ENCODE assay signal across 15 cellular contexts in genomic region chr16:75624921-75625334, GRCh38. TPM values are rescaled to one million over a fixed set of nuclear protein-coding genes. Genes with fewer than 3 reads are reported as not detected.
DNase-seq lines count a peak whose midpoint lies in the region; ATAC-seq, FAIRE-seq and TF ChIP-seq lines count a peak whose summit lies in the region.
"Had no signal": no experiment of that assay in that cellular context is flagged by ENCODE, and none has a peak within 500 bp of the region (broad histone marks: within the 10 kb centered on the region; RNA-seq: fewer than 3 reads in every experiment).

No MANE protein-coding gene starts in this region.

- CTCF ChIA-PET in HepG2 (lab: Yijun Ruan, JAX; ENCODE audit: low intra/inter-chr PET ratio, low total read pairs) (no interaction called here), HEK293T (lab: Yijun Ruan, JAX) (no interaction called here)

- H3K4me2 ChIP-seq in HepG2 (ENCODE audit: low read depth, low read length) (no peak overlapping the region), fibroblast of lung (ENCODE audit: extremely low read depth, insufficient read depth, low read length) (no peak overlapping the region)

- H3K9ac ChIP-seq in HepG2 (ENCODE audit: insufficient read depth, low read depth, low read length) (no peak overlapping the region), fibroblast of lung (ENCODE audit: insufficient read depth, low read length) (no peak overlapping the region)

- BruUV-seq in HepG2 (replicated peaks; lab: Mats Ljungman, UMichigan) = no TSS peak

- TF ChIP-seq EP300 in HepG2 (IDR thresholded peaks at IDR 0.05; ENCODE audit: low read depth in 2 of 2, low read length in 2 of 2) (no peak), HepG2 (CRISPR knock-in tag; IDR thresholded peaks at IDR 0.05; ENCODE audit: borderline replicate concordance) (no peak)

- TF ChIP-seq RAD21 in HepG2 (CRISPR knock-in tag; IDR thresholded peaks at IDR 0.05) = no peak

- H2AFZ ChIP-seq in HepG2 (ENCODE audit: low read length) (no peak overlapping the region), fibroblast of lung (ENCODE audit: low read length) (no peak overlapping the region)

- DNase-seq in HepG2 (ENCODE audit: low spot score) = peak; percentile 41
- no peak for DNase-seq in right lobe of liver
- DNase-seq in RPMI7951 (ENCODE audit: low read depth) = peak; percentile 34
- peak; percentile 23 to 68 for DNase-seq in fibroblast of lung (ENCODE audit: low read depth in 2 of 2)
- DNase-seq in HEK293T (ENCODE audit: extremely low spot score) = no peak
- DNase-seq in NCI-H1417 treated with DMSO at 0.1 percent for 48 hours (lab: John Stamatoyannopoulos, UW) = no peak
- no peak for DNase-seq in NCI-H2081 (lab: John Stamatoyannopoulos, UW)
- DNase-seq: activated T-cell treated with anti-CD3 and anti-CD28 coated beads, Interleukin-2, amount 50 U/mL, for 1 hour; dermis blood vessel endothelial cell; MG63; NCI-H526 had no signal

- H3K4me3 ChIP-seq in HepG2 (replicated peaks in 1 of 3; ENCODE audit: insufficient read depth in 1 of 3, low read depth in 2 of 3, low read length in 3 of 3) (no peak overlapping the region), right lobe of liver (no peak overlapping the region), fibroblast of lung (replicated peaks in 1 of 4; ENCODE audit: control extremely low read depth in 1 of 4, insufficient read depth in 1 of 4, low read depth in 3 of 4, low read length in 4 of 4) (no peak overlapping the region)
- H3K4me3 ChIP-seq: MG63 had no signal

- H4K20me1 ChIP-seq in HepG2 (ENCODE audit: insufficient read depth, low read length) (no peaks in the 10 kb centered on the region), fibroblast of lung (ENCODE audit: control insufficient read depth, extremely low read depth, insufficient read depth, low read length) (no peaks in the 10 kb centered on the region)

- H3K27ac ChIP-seq in HepG2 (ENCODE audit: extremely low read length, insufficient read depth, low read length) (no peak overlapping the region), right lobe of liver (no peak overlapping the region), fibroblast of lung (ENCODE audit: insufficient read depth, low read length) (no peak overlapping the region)
- H3K27ac ChIP-seq: C4-2B had no signal

- ATAC-seq in HepG2 (no peak), right lobe of liver (no peak), GM18870 (IDR thresholded peaks at IDR 0.05; ENCODE audit: unreplicated experiment) (no peak)

- no peaks in the 10 kb centered on the region; a peak in 1 of 5 replicates for H3K27me3 ChIP-seq in HepG2 (ENCODE audit: control insufficient read depth in 1 of 2, insufficient read depth in 2 of 2, low read length in 2 of 2)
- no peaks in the 10 kb centered on the region for H3K27me3 ChIP-seq in right lobe of liver
- H3K27me3 ChIP-seq in fibroblast of lung (ENCODE audit: control insufficient read depth, insufficient read depth, low read length) = no peaks in the 10 kb centered on the region
- H3K27me3 ChIP-seq: MG63 had no signal

- H3K9me3 ChIP-seq in HepG2 (ENCODE audit: low read length) (no peaks in the 10 kb centered on the region), right lobe of liver (no peaks in the 10 kb centered on the region), fibroblast of lung (ENCODE audit: control insufficient read depth, insufficient read depth, low read depth, low read length) (no peaks in the 10 kb centered on the region)
- H3K9me3 ChIP-seq: MG63 had no signal

- peaks cover 19 to 40% of the 10 kb centered on the region in 2 experiments for H3K36me3 ChIP-seq in HepG2 (replicated peaks in 1 of 2; ENCODE audit: control insufficient read depth in 1 of 2, insufficient read depth in 2 of 2, low read length in 2 of 2)
- H3K36me3 ChIP-seq in right lobe of liver = peaks cover 2 to 42% (median 14%) of the 10 kb centered on the region in 4 donors
- H3K36me3 ChIP-seq in fibroblast of lung (ENCODE audit: control insufficient read depth, insufficient read depth, low read length) = peaks cover 15% of the 10 kb centered on the region

- H3K79me2 ChIP-seq in HepG2 (ENCODE audit: insufficient read depth, low read length) = peaks cover 7% of the 10 kb centered on the region
- peaks cover 5% of the 10 kb centered on the region for H3K79me2 ChIP-seq in fibroblast of lung (ENCODE audit: control insufficient read depth, insufficient read depth, low read length)

- H3K4me1 ChIP-seq in HepG2 (ENCODE audit: insufficient read depth, low read length) (peaks cover 34% of the 10 kb centered on the region), right lobe of liver (peaks cover 0 to 11% (median 4%) of the 10 kb centered on the region in 4 donors), fibroblast of lung (ENCODE audit: control insufficient read depth, extremely low read depth, insufficient read depth, low read length) (peaks cover 4% of the 10 kb centered on the region)

- TF ChIP-seq POLR2A in HepG2 (IDR thresholded peaks at IDR 0.05; ENCODE audit: insufficient read depth in 1 of 2, low read depth in 2 of 2, low read length in 2 of 2) (no peak), right lobe of liver (IDR thresholded peaks at IDR 0.05) (no peak)

- intact Hi-C loops in HepG2 (cut with micrococcal nuclease; ENCODE audit: unreplicated experiment) = loop anchor here (5.0 kb wide), 1 partner anchor 68 kb away; the partner anchor contains the start of gene TMEM231
- intact Hi-C loops in right lobe of liver (cut with DNase I) = no loop called here

- TF ChIP-seq CTCF in HepG2 (CRISPR knock-in tag; IDR thresholded peaks at IDR 0.05) (no peak), right lobe of liver (IDR thresholded peaks at IDR 0.05) (no peak), fibroblast of lung (conservative IDR thresholded peaks at IDR 0.05 in 1 of 2, IDR thresholded peaks at IDR 0.05 in 1 of 2; ENCODE audit: low read depth in 1 of 2, low read length in 2 of 2) (no peak)

- WGBS in HepG2 (ENCODE audit: low lambda C conversion rate) = 86% methylated on average over 4 of the region's 4 CpGs
- WGBS in right lobe of liver (ENCODE audit: insufficient coverage, low coverage, low lambda C conversion rate, missing lambda C conversion rate) = 72% methylated on average over 4 of the region's 4 CpGs

- POLR2A ChIA-PET in HepG2 (lab: Yijun Ruan, JAX) = no interaction called here
- POLR2A ChIA-PET in HEK293T (lab: Yijun Ruan, JAX) = no interaction called here

- in situ Hi-C loops in HepG2 (cut with HindIII; ENCODE audit: extremely low pct_ligation_motif_present, low pct_unique_long_range_greater_than_20kb) = no loop called here

- no peak for FAIRE-seq in HepG2 (lab: Jason Lieb, UNC)
- FAIRE-seq: GM12891 had no signal

RNA-seq across cellular contexts. Expression of gene ADAT1, which starts 1.8 kb away (rescaled TPM):
- total RNA-seq in HepG2 (2016; rRNA removed; fragmentation: Illumina TruSeq; extraction: Trizol) = 40.8 and 50.7 TPM in 2 replicates
- 13.1 and 19.3 TPM in 2 replicates for total RNA-seq in HepG2 (2016; cell fraction: cytosol; rRNA removed; fragmentation: Illumina TruSeq; extraction: Trizol; ENCODE audit: low read depth)
- 36.9 and 42.7 TPM in 2 replicates for total RNA-seq in HepG2 (2016; cell fraction: insoluble cytoplasmic fraction; rRNA removed; fragmentation: Illumina TruSeq; extraction: Trizol)
- 27.3 and 35.6 TPM in 2 replicates for total RNA-seq in HepG2 (2016; cell fraction: membrane; rRNA removed; fragmentation: Illumina TruSeq; extraction: Trizol)
- total RNA-seq in HepG2 (2016; cell fraction: nucleus; rRNA removed; fragmentation: Illumina TruSeq; extraction: Trizol) = 52.6 and 53.3 TPM in 2 replicates
- polyA plus RNA-seq in HepG2 (2011; rRNA removed) = 15.5 and 18.4 TPM in 2 replicates
- polyA plus RNA-seq in HepG2 (2011; cell fraction: cytosol; rRNA removed) = 12.6 and 18.0 TPM in 2 replicates
- polyA plus RNA-seq in HepG2 (2011; cell fraction: nucleus; rRNA removed) = 16.4 and 28.9 TPM in 2 replicates
- polyA plus RNA-seq in HepG2 (2012) = 15.1 and 16.1 TPM in 2 replicates
- polyA plus RNA-seq in HepG2 (2016; cell fraction: cytosol; fragmentation: Illumina TruSeq; extraction: Trizol; ENCODE audit: low read depth) = 3.0 and 3.6 TPM in 2 replicates
- 29.9 and 30.3 TPM in 2 replicates for polyA plus RNA-seq in HepG2 (2016; cell fraction: insoluble cytoplasmic fraction; fragmentation: Illumina TruSeq; extraction: Trizol; ENCODE audit: low read depth)
- polyA plus RNA-seq in HepG2 (2016; cell fraction: membrane; fragmentation: Illumina TruSeq; extraction: Trizol; ENCODE audit: low read depth) = 11.9 and 13.6 TPM in 2 replicates
- 56.7 and 65.5 TPM in 2 replicates for polyA plus RNA-seq in HepG2 (2016; cell fraction: nucleus; fragmentation: Illumina TruSeq; extraction: Trizol; ENCODE audit: insufficient read depth, low read depth)
- 23.3 and 62.1 TPM in 2 replicates for polyA minus RNA-seq in HepG2 (2011; rRNA and poly(A)+ RNA removed; ENCODE audit: low replicate concordance)
- polyA minus RNA-seq in HepG2 (2011; cell fraction: cytosol; rRNA and poly(A)+ RNA removed) = 12.8 and 13.9 TPM in 2 replicates
- 32.4 and 41.4 TPM in 2 replicates for polyA minus RNA-seq in HepG2 (2011; cell fraction: nucleus; rRNA and poly(A)+ RNA removed)
- 10 to 100 TPM; 17.7 to 29.7 (median 20.7) TPM for total RNA-seq in right lobe of liver
- total RNA-seq in RPMI7951 (2014; rRNA removed; shearing (Covaris generic)) = 47.1 and 52.0 TPM in 2 replicates
- 47.8 and 50.4 TPM in 2 replicates for total RNA-seq in fibroblast of lung
- polyA plus RNA-seq in fibroblast of lung = 32.1 and 36.2 TPM in 2 replicates
- 28.9 and 29.9 TPM in 2 replicates for polyA plus RNA-seq in fibroblast of lung (2012)
- polyA minus RNA-seq in fibroblast of lung (ENCODE audit: low replicate concordance) = 25.2 and 28.9 TPM in 2 replicates

RNA-seq across cellular contexts. Expression of gene KARS1, which starts 22.5 kb away (rescaled TPM):
- 276 and 379 TPM in 2 replicates for total RNA-seq in HepG2 (2016; rRNA removed; fragmentation: Illumina TruSeq; extraction: Trizol)
- 95.8 and 98.0 TPM in 2 replicates for total RNA-seq in HepG2 (2016; cell fraction: cytosol; rRNA removed; fragmentation: Illumina TruSeq; extraction: Trizol; ENCODE audit: low read depth)
- total RNA-seq in HepG2 (2016; cell fraction: insoluble cytoplasmic fraction; rRNA removed; fragmentation: Illumina TruSeq; extraction: Trizol) = 278 and 398 TPM in 2 replicates
- 157 and 166 TPM in 2 replicates for total RNA-seq in HepG2 (2016; cell fraction: membrane; rRNA removed; fragmentation: Illumina TruSeq; extraction: Trizol)
- total RNA-seq in HepG2 (2016; cell fraction: nucleus; rRNA removed; fragmentation: Illumina TruSeq; extraction: Trizol) = 113 and 115 TPM in 2 replicates
- 111 and 141 TPM in 2 replicates for polyA plus RNA-seq in HepG2 (2011; rRNA removed)
- 112 and 133 TPM in 2 replicates for polyA plus RNA-seq in HepG2 (2011; cell fraction: cytosol; rRNA removed)
- polyA plus RNA-seq in HepG2 (2011; cell fraction: nucleus; rRNA removed) = 47.2 and 50.5 TPM in 2 replicates
- 147 and 191 TPM in 2 replicates for polyA plus RNA-seq in HepG2 (2012)
- 70.1 and 76.3 TPM in 2 replicates for polyA plus RNA-seq in HepG2 (2016; cell fraction: cytosol; fragmentation: Illumina TruSeq; extraction: Trizol; ENCODE audit: low read depth)
- polyA plus RNA-seq in HepG2 (2016; cell fraction: insoluble cytoplasmic fraction; fragmentation: Illumina TruSeq; extraction: Trizol; ENCODE audit: low read depth) = 373 and 381 TPM in 2 replicates
- 126 and 136 TPM in 2 replicates for polyA plus RNA-seq in HepG2 (2016; cell fraction: membrane; fragmentation: Illumina TruSeq; extraction: Trizol; ENCODE audit: low read depth)
- 131 and 143 TPM in 2 replicates for polyA plus RNA-seq in HepG2 (2016; cell fraction: nucleus; fragmentation: Illumina TruSeq; extraction: Trizol; ENCODE audit: insufficient read depth, low read depth)
- 97.4 and 136 TPM in 2 replicates for polyA minus RNA-seq in HepG2 (2011; rRNA and poly(A)+ RNA removed; ENCODE audit: low replicate concordance)
- 71.7 and 75.4 TPM in 2 replicates for polyA minus RNA-seq in HepG2 (2011; cell fraction: cytosol; rRNA and poly(A)+ RNA removed)
- 102 and 113 TPM in 2 replicates for polyA minus RNA-seq in HepG2 (2011; cell fraction: nucleus; rRNA and poly(A)+ RNA removed)
- total RNA-seq in right lobe of liver = 10 to 100 TPM; 40.0 to 85.0 (median 53.8) TPM
- total RNA-seq in RPMI7951 (2014; rRNA removed; shearing (Covaris generic)) = 150 and 166 TPM in 2 replicates
- 126 and 146 TPM in 2 replicates for total RNA-seq in fibroblast of lung
- 148 and 185 TPM in 2 replicates for polyA plus RNA-seq in fibroblast of lung
- polyA plus RNA-seq in fibroblast of lung (2012) = 116 and 143 TPM in 2 replicates
- 52.0 and 73.3 TPM in 2 replicates for polyA minus RNA-seq in fibroblast of lung (ENCODE audit: low replicate concordance)

RNA-seq across cellular contexts. Expression of gene TERF2IP, which starts 22.6 kb away (rescaled TPM):
- 50.2 and 53.1 TPM in 2 replicates for total RNA-seq in HepG2 (2016; rRNA removed; fragmentation: Illumina TruSeq; extraction: Trizol)
- total RNA-seq in HepG2 (2016; cell fraction: cytosol; rRNA removed; fragmentation: Illumina TruSeq; extraction: Trizol; ENCODE audit: low read depth) = 4.5 and 5.6 TPM in 2 replicates
- 47.0 and 50.4 TPM in 2 replicates for total RNA-seq in HepG2 (2016; cell fraction: insoluble cytoplasmic fraction; rRNA removed; fragmentation: Illumina TruSeq; extraction: Trizol)
- total RNA-seq in HepG2 (2016; cell fraction: membrane; rRNA removed; fragmentation: Illumina TruSeq; extraction: Trizol) = 15.4 and 16.3 TPM in 2 replicates
- 22.0 and 25.2 TPM in 2 replicates for total RNA-seq in HepG2 (2016; cell fraction: nucleus; rRNA removed; fragmentation: Illumina TruSeq; extraction: Trizol)
- polyA plus RNA-seq in HepG2 (2011; rRNA removed) = 22.5 and 26.4 TPM in 2 replicates
- 20.9 and 23.4 TPM in 2 replicates for polyA plus RNA-seq in HepG2 (2011; cell fraction: cytosol; rRNA removed)
- polyA plus RNA-seq in HepG2 (2011; cell fraction: nucleus; rRNA removed) = 16.9 and 23.8 TPM in 2 replicates
- polyA plus RNA-seq in HepG2 (2012) = 51.0 and 52.3 TPM in 2 replicates
- 4.3 and 4.4 TPM in 2 replicates for polyA plus RNA-seq in HepG2 (2016; cell fraction: cytosol; fragmentation: Illumina TruSeq; extraction: Trizol; ENCODE audit: low read depth)
- 59.2 and 60.0 TPM in 2 replicates for polyA plus RNA-seq in HepG2 (2016; cell fraction: insoluble cytoplasmic fraction; fragmentation: Illumina TruSeq; extraction: Trizol; ENCODE audit: low read depth)
- 10.4 and 10.7 TPM in 2 replicates for polyA plus RNA-seq in HepG2 (2016; cell fraction: membrane; fragmentation: Illumina TruSeq; extraction: Trizol; ENCODE audit: low read depth)
- 40.1 and 43.8 TPM in 2 replicates for polyA plus RNA-seq in HepG2 (2016; cell fraction: nucleus; fragmentation: Illumina TruSeq; extraction: Trizol; ENCODE audit: insufficient read depth, low read depth)
- polyA minus RNA-seq in HepG2 (2011; rRNA and poly(A)+ RNA removed; ENCODE audit: low replicate concordance) = 7.3 and 15.7 TPM in 2 replicates
- 20.4 and 22.3 TPM in 2 replicates for polyA minus RNA-seq in HepG2 (2011; cell fraction: cytosol; rRNA and poly(A)+ RNA removed)
- 20.6 and 21.0 TPM in 2 replicates for polyA minus RNA-seq in HepG2 (2011; cell fraction: nucleus; rRNA and poly(A)+ RNA removed)
- total RNA-seq in right lobe of liver = 10 to 100 TPM; 16.0 to 25.1 (median 23.2) TPM
- total RNA-seq in RPMI7951 (2014; rRNA removed; shearing (Covaris generic)) = 41.8 and 42.8 TPM in 2 replicates
- total RNA-seq in fibroblast of lung = 46.0 and 54.7 TPM in 2 replicates
- polyA plus RNA-seq in fibroblast of lung = 41.2 and 47.5 TPM in 2 replicates
- polyA plus RNA-seq in fibroblast of lung (2012) = 40.6 and 45.2 TPM in 2 replicates
- 1.5 and 4.5 TPM in 2 replicates for polyA minus RNA-seq in fibroblast of lung (ENCODE audit: low replicate concordance)

RNA-seq across cellular contexts. Expression of gene CPHXL2, which starts 51.9 kb away (rescaled TPM):
- total RNA-seq in HepG2 (2016; rRNA removed; fragmentation: Illumina TruSeq; extraction: Trizol) (not detected in 2 replicates), right lobe of liver (not detected), fibroblast of lung (not detected in 2 replicates)
- total RNA-seq in HepG2 (2016; cell fraction: cytosol; rRNA removed; fragmentation: Illumina TruSeq; extraction: Trizol; ENCODE audit: low read depth) = not detected in 2 replicates
- total RNA-seq in HepG2 (2016; cell fraction: insoluble cytoplasmic fraction; rRNA removed; fragmentation: Illumina TruSeq; extraction: Trizol) = not detected in 2 replicates
- not detected in 2 replicates for total RNA-seq in HepG2 (2016; cell fraction: membrane; rRNA removed; fragmentation: Illumina TruSeq; extraction: Trizol)
- total RNA-seq in HepG2 (2016; cell fraction: nucleus; rRNA removed; fragmentation: Illumina TruSeq; extraction: Trizol) = not detected in 2 replicates
- polyA plus RNA-seq in HepG2 (2011; rRNA removed) (not detected in 2 replicates), fibroblast of lung (not detected in 2 replicates)
- polyA plus RNA-seq in HepG2 (2011; cell fraction: cytosol; rRNA removed) = not detected in 2 replicates
- not detected in 2 replicates for polyA plus RNA-seq in HepG2 (2011; cell fraction: nucleus; rRNA removed)
- not detected in 2 replicates for polyA plus RNA-seq in HepG2 (2012)
- polyA plus RNA-seq in HepG2 (2016; cell fraction: cytosol; fragmentation: Illumina TruSeq; extraction: Trizol; ENCODE audit: low read depth) = not detected in 2 replicates
- polyA plus RNA-seq in HepG2 (2016; cell fraction: insoluble cytoplasmic fraction; fragmentation: Illumina TruSeq; extraction: Trizol; ENCODE audit: low read depth) = not detected in 2 replicates
- not detected in 2 replicates for polyA plus RNA-seq in HepG2 (2016; cell fraction: membrane; fragmentation: Illumina TruSeq; extraction: Trizol; ENCODE audit: low read depth)
- polyA plus RNA-seq in HepG2 (2016; cell fraction: nucleus; fragmentation: Illumina TruSeq; extraction: Trizol; ENCODE audit: insufficient read depth, low read depth) = not detected in 2 replicates
- polyA minus RNA-seq in HepG2 (2011; rRNA and poly(A)+ RNA removed; ENCODE audit: low replicate concordance) = not detected in 2 replicates
- not detected in 2 replicates for polyA minus RNA-seq in HepG2 (2011; cell fraction: cytosol; rRNA and poly(A)+ RNA removed)
- polyA minus RNA-seq in HepG2 (2011; cell fraction: nucleus; rRNA and poly(A)+ RNA removed) = not detected in 2 replicates
- total RNA-seq in RPMI7951 (2014; rRNA removed; shearing (Covaris generic)) = not detected in 2 replicates
- polyA plus RNA-seq in fibroblast of lung (2012) = not detected in 2 replicates
- polyA minus RNA-seq in fibroblast of lung (ENCODE audit: low replicate concordance) = not detected in 2 replicates
- total RNA-seq: dermis blood vessel endothelial cell; T-helper 1 cell treated with Interleukin-12 subunit alpha and Interleukin-12 subunit beta and Interleukin-4 antibody, amounts not matched to agents 30 ng/mL and 1 ng/mL, for 36 hours had no signal

RNA-seq across cellular contexts. Expression of gene GABARAPL2, which starts 58.7 kb away (rescaled TPM):
- 76.4 and 82.4 TPM in 2 replicates for total RNA-seq in HepG2 (2016; rRNA removed; fragmentation: Illumina TruSeq; extraction: Trizol)
- 25.3 and 25.9 TPM in 2 replicates for total RNA-seq in HepG2 (2016; cell fraction: cytosol; rRNA removed; fragmentation: Illumina TruSeq; extraction: Trizol; ENCODE audit: low read depth)
- total RNA-seq in HepG2 (2016; cell fraction: insoluble cytoplasmic fraction; rRNA removed; fragmentation: Illumina TruSeq; extraction: Trizol) = 72.8 and 81.6 TPM in 2 replicates
- 40.7 and 44.8 TPM in 2 replicates for total RNA-seq in HepG2 (2016; cell fraction: membrane; rRNA removed; fragmentation: Illumina TruSeq; extraction: Trizol)
- total RNA-seq in HepG2 (2016; cell fraction: nucleus; rRNA removed; fragmentation: Illumina TruSeq; extraction: Trizol) = 37.2 and 37.9 TPM in 2 replicates
- 68.4 and 83.0 TPM in 2 replicates for polyA plus RNA-seq in HepG2 (2011; rRNA removed)
- polyA plus RNA-seq in HepG2 (2011; cell fraction: cytosol; rRNA removed) = 91.5 and 99.2 TPM in 2 replicates
- polyA plus RNA-seq in HepG2 (2011; cell fraction: nucleus; rRNA removed) = 31.2 and 42.4 TPM in 2 replicates
- polyA plus RNA-seq in HepG2 (2012) = 103 and 127 TPM in 2 replicates
- 30.1 and 37.1 TPM in 2 replicates for polyA plus RNA-seq in HepG2 (2016; cell fraction: cytosol; fragmentation: Illumina TruSeq; extraction: Trizol; ENCODE audit: low read depth)
- 109 and 111 TPM in 2 replicates for polyA plus RNA-seq in HepG2 (2016; cell fraction: insoluble cytoplasmic fraction; fragmentation: Illumina TruSeq; extraction: Trizol; ENCODE audit: low read depth)
- polyA plus RNA-seq in HepG2 (2016; cell fraction: membrane; fragmentation: Illumina TruSeq; extraction: Trizol; ENCODE audit: low read depth) = 35.7 and 43.9 TPM in 2 replicates
- 65.5 and 77.4 TPM in 2 replicates for polyA plus RNA-seq in HepG2 (2016; cell fraction: nucleus; fragmentation: Illumina TruSeq; extraction: Trizol; ENCODE audit: insufficient read depth, low read depth)
- polyA minus RNA-seq in HepG2 (2011; rRNA and poly(A)+ RNA removed; ENCODE audit: low replicate concordance) = 12.0 and 14.3 TPM in 2 replicates
- polyA minus RNA-seq in HepG2 (2011; cell fraction: cytosol; rRNA and poly(A)+ RNA removed) = 26.7 and 35.4 TPM in 2 replicates
- polyA minus RNA-seq in HepG2 (2011; cell fraction: nucleus; rRNA and poly(A)+ RNA removed) = 20.6 and 27.5 TPM in 2 replicates
- 10 to 100 TPM; 33.4 to 46.5 (median 42.4) TPM for total RNA-seq in right lobe of liver
- 64.3 and 64.6 TPM in 2 replicates for total RNA-seq in RPMI7951 (2014; rRNA removed; shearing (Covaris generic))
- total RNA-seq in fibroblast of lung = 28.2 and 37.3 TPM in 2 replicates
- polyA plus RNA-seq in fibroblast of lung = 116 and 159 TPM in 2 replicates
- 112 and 127 TPM in 2 replicates for polyA plus RNA-seq in fibroblast of lung (2012)
- 3.8 and 8.1 TPM in 2 replicates for polyA minus RNA-seq in fibroblast of lung (ENCODE audit: low replicate concordance)

Comparison
In these comparisons a context has a peak if more than half of its experiments do, and no peak if none do; other contexts are left out.
1. DNase-seq: peak in HepG2 (single experiment), RPMI7951 (single experiment) and fibroblast of lung (2 of 2); none in right lobe of liver (0 of 3), HEK293T (single experiment), NCI-H1417 treated with DMSO at 0.1 percent for 48 hours (single experiment) and NCI-H2081 (0 of 2).